Comparison of ENCODE assay signal across 9 cellular contexts in genomic region chr20:2387180-2387577, GRCh38. TPM values are rescaled to one million over a fixed set of nuclear protein-coding genes. Genes with fewer than 3 reads are reported as not detected.
DNase-seq lines count a peak whose midpoint lies in the region; ATAC-seq, FAIRE-seq and TF ChIP-seq lines count a peak whose summit lies in the region.
"Had no signal": no experiment of that assay in that cellular context is flagged by ENCODE, and none has a peak within 500 bp of the region (broad histone marks: within the 10 kb centered on the region; RNA-seq: fewer than 3 reads in every experiment).

No MANE protein-coding gene starts in this region.

- peaks cover 7% of the 10 kb centered on the region for H3K9me3 Mint-ChIP-seq in activated naive CD4-positive, alpha-beta T cell treated with anti-CD3 and anti-CD28 coated beads, Interleukin-2, amount 10 ng/mL, durations not matched to agents 7 days and 5 days

- intact Hi-C loops in right lobe of liver (cut with DNase I) = no loop called here

- CTCF ChIA-PET in activated naive CD4-positive, alpha-beta T cell treated with anti-CD3 and anti-CD28 coated beads, Interleukin-2, amount 10 ng/mL, durations not matched to agents 7 days and 5 days (lab: Charles Lee) = interaction anchor here (0.7 to 2.6 kb wide), 14 partner anchors 9 to 287 kb away, joined by 3 to 26 read pairs (median 4); no protein-coding TSS in a partner anchor

- H3K4me2 ChIP-seq in OCI-LY3 (ENCODE audit: low read length) = peak overlapping the region; percentile 62

- H3K4me3 ChIP-seq in AG10803 (ENCODE audit: low read length) = no peak overlapping the region
- peak overlapping the region; percentile 57 for H3K4me3 ChIP-seq in OCI-LY3 (ENCODE audit: low read length)
- H3K4me3 ChIP-seq in right lobe of liver = no peak overlapping the region

- H4K20me1 ChIP-seq in OCI-LY3 (ENCODE audit: insufficient read depth, low read length) = no peaks in the 10 kb centered on the region

- DNase-seq in AG10803 (ENCODE audit: low read depth) (peak; percentile 13), GM19239 (ENCODE audit: insufficient read length, low spot score) (peak; percentile 29), right lobe of liver (no peak), retina (no peak), cerebellum (ENCODE audit: low spot score) (no peak)
- DNase-seq in activated naive CD4-positive, alpha-beta T cell treated with anti-CD3 and anti-CD28 coated beads, Interleukin-2, amount 10 ng/mL, durations not matched to agents 7 days and 5 days = peak; percentile 81

- peak; percentile 41 for TF ChIP-seq CTCF in AG10803 (conservative IDR thresholded peaks at IDR 0.05; ENCODE audit: low read length)
- TF ChIP-seq CTCF in OCI-LY3 (IDR thresholded peaks at IDR 0.05; ENCODE audit: low read depth, low read length) = peak; percentile 97
- TF ChIP-seq CTCF in right lobe of liver (IDR thresholded peaks at IDR 0.05) = peak; percentile 32 to 56 (median 37)

- no peaks in the 10 kb centered on the region for H3K9me3 ChIP-seq in OCI-LY3 (ENCODE audit: insufficient read depth, low read length)
- no peaks in the 10 kb centered on the region for H3K9me3 ChIP-seq in right lobe of liver

- FAIRE-seq in GM19239 (lab: Jason Lieb, UNC) = peak; percentile 57

- no peaks in the 10 kb centered on the region for H3K36me3 ChIP-seq in OCI-LY3 (replicated peaks; ENCODE audit: low read depth, low read length)
- H3K36me3 ChIP-seq in right lobe of liver = no peaks in the 10 kb centered on the region

- peaks cover 5% of the 10 kb centered on the region for H3K4me1 Mint-ChIP-seq in activated naive CD4-positive, alpha-beta T cell treated with anti-CD3 and anti-CD28 coated beads, Interleukin-2, amount 10 ng/mL, durations not matched to agents 7 days and 5 days

- H3K4me1 ChIP-seq in OCI-LY3 (ENCODE audit: low read length) (peaks cover 27% of the 10 kb centered on the region), right lobe of liver (no peaks in the 10 kb centered on the region)

- H2AFZ ChIP-seq in OCI-LY3 (ENCODE audit: low read depth, low read length) = peak overlapping the region; percentile 64

- no peak for TF ChIP-seq POLR2A in right lobe of liver (IDR thresholded peaks at IDR 0.05)

- H3K27ac ChIP-seq in OCI-LY3 (ENCODE audit: low read length) = no peak overlapping the region
- no peak overlapping the region for H3K27ac ChIP-seq in right lobe of liver

- H3K36me3 Mint-ChIP-seq in activated naive CD4-positive, alpha-beta T cell treated with anti-CD3 and anti-CD28 coated beads, Interleukin-2, amount 10 ng/mL, durations not matched to agents 7 days and 5 days = no peaks in the 10 kb centered on the region

- H3K4me3 Mint-ChIP-seq in activated naive CD4-positive, alpha-beta T cell treated with anti-CD3 and anti-CD28 coated beads, Interleukin-2, amount 10 ng/mL, durations not matched to agents 7 days and 5 days = no peak overlapping the region
- H3K4me3 Mint-ChIP-seq: naive thymus-derived CD8-positive, alpha-beta T cell had no signal

- no peak overlapping the region for H3K27ac Mint-ChIP-seq in activated naive CD4-positive, alpha-beta T cell treated with anti-CD3 and anti-CD28 coated beads, Interleukin-2, amount 10 ng/mL, durations not matched to agents 7 days and 5 days

- ATAC-seq in right lobe of liver (peak; percentile 58 to 84 (median 66)), GM21529 (IDR thresholded peaks at IDR 0.05; ENCODE audit: unreplicated experiment) (no peak)

- WGBS in right lobe of liver (ENCODE audit: insufficient coverage, low coverage, low lambda C conversion rate, missing lambda C conversion rate) = 60% methylated on average over 1 of the region's 2 CpGs

- peaks cover 63% of the 10 kb centered on the region for H3K27me3 Mint-ChIP-seq in activated naive CD4-positive, alpha-beta T cell treated with anti-CD3 and anti-CD28 coated beads, Interleukin-2, amount 10 ng/mL, durations not matched to agents 7 days and 5 days

- H3K27me3 ChIP-seq in OCI-LY3 (ENCODE audit: low read depth, low read length) = no peaks in the 10 kb centered on the region
- no peaks in the 10 kb centered on the region for H3K27me3 ChIP-seq in right lobe of liver

- peak overlapping the region; percentile 24; the same call in 1 of the 2 replicates for H3K9ac ChIP-seq in OCI-LY3 (ENCODE audit: low read length)

- H3K79me2 ChIP-seq in OCI-LY3 (ENCODE audit: low read length) = no peaks in the 10 kb centered on the region

RNA-seq across cellular contexts. Expression of gene TGM6, which starts 6.5 kb away (rescaled TPM):
- not detected for total RNA-seq in right lobe of liver
- total RNA-seq in cerebellum = not detected
- total RNA-seq: naive thymus-derived CD8-positive, alpha-beta T cell had no signal

Comparison
In these comparisons a context has a peak if more than half of its experiments do, and no peak if none do; other contexts are left out.
1. DNase-seq: peak in AG10803 (single experiment), GM19239 (single experiment) and activated naive CD4-positive, alpha-beta T cell treated with anti-CD3 and anti-CD28 coated beads, Interleukin-2, amount 10 ng/mL, durations not matched to agents 7 days and 5 days (single experiment); none in right lobe of liver (0 of 3), retina (single experiment) and cerebellum (single experiment).
2. CTCF ChIP-seq: peak in every context shown above with its lines; median percentile 97 in OCI-LY3; 41 in AG10803; 37 in right lobe of liver.